In genomic region chr10:75771606-75772005, GRCh38 we compare ENCODE assay signal across 10 cellular contexts.
DNase-seq lines count a peak whose midpoint lies in the region; ATAC-seq and TF ChIP-seq lines count a peak whose summit lies in the region.
"Had no signal": no experiment of that assay in that cellular context is flagged by ENCODE, and none has a peak within 500 bp of the region (broad histone marks: within the 10 kb centered on the region; RNA-seq: fewer than 3 reads in every experiment).

No MANE protein-coding gene starts in this region.

- ATAC-seq in activated naive CD4-positive, alpha-beta T cell treated with anti-CD3 and anti-CD28 coated beads, Interleukin-2, amount 50 U/mL, for 72 hours, result no peak
- ATAC-seq in left lobe of liver (peak; percentile 11), GM21447 (IDR thresholded peaks at IDR 0.05; ENCODE audit: unreplicated experiment) (no peak)

- POLR2A ChIA-PET in PC-9 (lab: Charles Lee; ENCODE audit: unreplicated experiment), result no interaction called here

- H3K4me2 ChIP-seq in PC-9, result peak overlapping the region; percentile 41

- H3K9me3 Mint-ChIP-seq in activated naive CD4-positive, alpha-beta T cell treated with anti-CD3 and anti-CD28 coated beads, Interleukin-2, amount 10 ng/mL, durations not matched to agents 7 days and 5 days, result peaks cover 2% of the 10 kb centered on the region
- H3K9me3 Mint-ChIP-seq in activated naive CD4-positive, alpha-beta T cell treated with anti-CD3 and anti-CD28 coated beads, Interleukin-2, amount 50 U/mL, for 72 hours, result peaks cover 0 to 13% of the 10 kb centered on the region in 2 donors

- H3K27me3 ChIP-seq in PC-9 (ENCODE audit: insufficient read depth, low read depth) (no peaks in the 10 kb centered on the region), subcutaneous abdominal adipose tissue (ENCODE audit: control insufficient read depth in 5 of 5, insufficient read depth in 4 of 5, low read length in 5 of 5) (peaks cover 0 to 4% (median 0%) of the 10 kb centered on the region in 5 donors)
- H3K27me3 ChIP-seq: tibial nerve had no signal

- H3K4me1 ChIP-seq in PC-9 (replicated peaks; ENCODE audit: insufficient read depth) (peaks cover 43% of the 10 kb centered on the region), subcutaneous abdominal adipose tissue (ENCODE audit: control insufficient read depth in 5 of 5, insufficient read depth in 5 of 5, low read length in 5 of 5) (peaks cover 5 to 37% (median 29%) of the 10 kb centered on the region in 5 donors)

- H3K4me1 Mint-ChIP-seq in activated naive CD4-positive, alpha-beta T cell treated with anti-CD3 and anti-CD28 coated beads, Interleukin-2, amount 10 ng/mL, durations not matched to agents 7 days and 5 days, result peaks cover 12% of the 10 kb centered on the region

- no peak for TF ChIP-seq CTCF in PC-9 (conservative IDR thresholded peaks at IDR 0.05)

- peak overlapping the region in 1 of 5 donors; percentile 89 for H3K9ac ChIP-seq in subcutaneous abdominal adipose tissue (ENCODE audit: low read length in 5 of 5)

- no peak for DNase-seq in activated naive CD4-positive, alpha-beta T cell treated with anti-CD3 and anti-CD28 coated beads, Interleukin-2, amount 10 ng/mL, durations not matched to agents 7 days and 5 days
- no peak for DNase-seq in activated naive CD4-positive, alpha-beta T cell treated with anti-CD3 and anti-CD28 coated beads, Interleukin-2, amount 50 U/mL, for 72 hours (ENCODE audit: low spot score in 2 of 2)
- peak in 1 of 2 experiments; percentile 54 for DNase-seq in PC-9
- DNase-seq in left lobe of liver (ENCODE audit: low spot score), result no peak
- DNase-seq in anterior cingulate cortex (lab: John Stamatoyannopoulos, UW), result no peak
- no peak for DNase-seq in NCI-H1417 treated with DMSO at 0.1 percent for 48 hours (lab: John Stamatoyannopoulos, UW)
- DNase-seq: NCI-H2227 treated with DMSO at 0.1 percent for 48 hours had no signal

- no TSS peak for BruUV-seq in PC-9 (replicated peaks; lab: Mats Ljungman, UMichigan)

- H3F3A ChIP-seq in PC-9 (ENCODE audit: insufficient read depth, low read depth), result peaks cover 24% of the 10 kb centered on the region

- H3K27ac ChIP-seq in PC-9 (peak overlapping the region; percentile 76), subcutaneous abdominal adipose tissue (ENCODE audit: low read depth, low read length) (peak overlapping the region; percentile 88)

- CTCF ChIA-PET in activated naive CD4-positive, alpha-beta T cell treated with anti-CD3 and anti-CD28 coated beads, Interleukin-2, amount 10 ng/mL, durations not matched to agents 7 days and 5 days (lab: Charles Lee), result no interaction called here
- CTCF ChIA-PET in PC-9 (lab: Charles Lee), result no interaction called here

- H2AFZ ChIP-seq in PC-9, result no peak overlapping the region

- intact Hi-C loops in PC-9 (cut with micrococcal nuclease; ENCODE audit: unreplicated experiment), result no loop called here

- no peaks in the 10 kb centered on the region for H3K27me3 Mint-ChIP-seq in activated naive CD4-positive, alpha-beta T cell treated with anti-CD3 and anti-CD28 coated beads, Interleukin-2, amount 10 ng/mL, durations not matched to agents 7 days and 5 days

- H3K36me3 Mint-ChIP-seq in activated naive CD4-positive, alpha-beta T cell treated with anti-CD3 and anti-CD28 coated beads, Interleukin-2, amount 10 ng/mL, durations not matched to agents 7 days and 5 days, result no peaks in the 10 kb centered on the region
- peaks cover 0 to 7% of the 10 kb centered on the region in 2 donors for H3K36me3 Mint-ChIP-seq in activated naive CD4-positive, alpha-beta T cell treated with anti-CD3 and anti-CD28 coated beads, Interleukin-2, amount 50 U/mL, for 72 hours

- no peaks in the 10 kb centered on the region for H4K20me1 ChIP-seq in PC-9 (ENCODE audit: insufficient read depth)

- H3K27ac Mint-ChIP-seq in activated naive CD4-positive, alpha-beta T cell treated with anti-CD3 and anti-CD28 coated beads, Interleukin-2, amount 10 ng/mL, durations not matched to agents 7 days and 5 days, result no peak overlapping the region
- H3K27ac Mint-ChIP-seq in activated naive CD4-positive, alpha-beta T cell treated with anti-CD3 and anti-CD28 coated beads, Interleukin-2, amount 50 U/mL, for 72 hours, result no peak overlapping the region

- H3K4me3 ChIP-seq in PC-9 (no peak overlapping the region), subcutaneous abdominal adipose tissue (ENCODE audit: low read depth in 1 of 5, low read length in 5 of 5) (no peak overlapping the region)

- H3K9me2 ChIP-seq in PC-9 (ENCODE audit: insufficient read depth), result no peaks in the 10 kb centered on the region

- H3K79me2 ChIP-seq in PC-9 (ENCODE audit: low read depth), result no peaks in the 10 kb centered on the region

- H3K4me3 Mint-ChIP-seq in activated naive CD4-positive, alpha-beta T cell treated with anti-CD3 and anti-CD28 coated beads, Interleukin-2, amount 10 ng/mL, durations not matched to agents 7 days and 5 days, result peak overlapping the region; percentile 22

- H3K9me3 ChIP-seq in PC-9 (ENCODE audit: insufficient read depth, low read depth) (no peaks in the 10 kb centered on the region), subcutaneous abdominal adipose tissue (ENCODE audit: control insufficient read depth in 5 of 5, low read length in 5 of 5) (no peaks in the 10 kb centered on the region)
- H3K9me3 ChIP-seq: tibial nerve had no signal

- no peaks in the 10 kb centered on the region for H3K36me3 ChIP-seq in PC-9 (ENCODE audit: low read depth)
- no peaks in the 10 kb centered on the region for H3K36me3 ChIP-seq in subcutaneous abdominal adipose tissue (ENCODE audit: control insufficient read depth in 5 of 5, insufficient read depth in 5 of 5, low read length in 5 of 5)
- H3K36me3 ChIP-seq: tibial nerve had no signal
